ENCODE assay signal across 19 cellular contexts in genomic region chr7:68707958-68708357, GRCh38.
DNase-seq lines count a peak whose midpoint lies in the region; ATAC-seq, FAIRE-seq and TF ChIP-seq lines count a peak whose summit lies in the region.
"Had no signal": no experiment of that assay in that cellular context is flagged by ENCODE, and none has a peak within 500 bp of the region (broad histone marks: within the 10 kb centered on the region; RNA-seq: fewer than 3 reads in every experiment).

No MANE protein-coding gene starts in this region.

- no peaks in the 10 kb centered on the region for H3K79me2 ChIP-seq in K562 (ENCODE audit: control insufficient read depth, insufficient read depth, low read length)

- H3K4me1 ChIP-seq in A549 (peaks cover 27% of the 10 kb centered on the region), IMR-90 (ENCODE audit: control insufficient read depth, insufficient read depth, low read length) (peaks cover 2% of the 10 kb centered on the region; the same call in 1 of the 2 replicates), K562 (replicated peaks in 1 of 2; ENCODE audit: control insufficient read depth in 2 of 2, insufficient read depth in 2 of 2, low read length in 2 of 2) (no peaks in the 10 kb centered on the region)

- H3K4me2 ChIP-seq in A549 (no peak overlapping the region), IMR-90 (ENCODE audit: low read depth, low read length) (no peak overlapping the region), K562 (ENCODE audit: insufficient read depth, low read length) (no peak overlapping the region)

- no peak for DNase-seq in A549 (ENCODE audit: low read depth in 1 of 2, low spot score in 1 of 2)
- no peak for DNase-seq in IMR-90
- DNase-seq in K562 (ENCODE audit: extremely low read depth in 1 of 4, low spot score in 3 of 4): no peak
- DNase-seq in NCI-H1048 (lab: John Stamatoyannopoulos, UW): no peak
- DNase-seq in type B pancreatic cell (ENCODE audit: extremely low spot score, unreplicated experiment): no peak
- DNase-seq in activated CD4-positive, CD25-positive, alpha-beta regulatory T cell (lab: John Stamatoyannopoulos, UW): no peak
- DNase-seq: 8988T; C1 segment of cervical spinal cord; Calu3; CD4-positive, alpha-beta memory T cell; COR-L47; DMS53; DMS79 treated with DMSO at 0.1 percent for 48 hours; GF-D8; GOT3; H9 had no signal

- CTCF ChIA-PET in A549 (lab: Yijun Ruan, JAX): interaction anchor here (1.0 to 1.1 kb wide), 2 partner anchors 13 to 21 kb away, joined by 3 to 4 read pairs; no protein-coding TSS in a partner anchor
- CTCF ChIA-PET in IMR-90 (lab: Yijun Ruan, JAX): no interaction called here
- CTCF ChIA-PET in K562 (lab: Yijun Ruan, JAX; ENCODE audit: low intra/inter-chr PET ratio): no interaction called here

- no peak overlapping the region for H3K4ac ChIP-seq in IMR-90 (ENCODE audit: low read depth, low read length)

- H3K14ac ChIP-seq in IMR-90 (replicated peaks; ENCODE audit: low read depth, low read length): no peak overlapping the region

- H2BK20ac ChIP-seq in IMR-90 (ENCODE audit: low read depth, low read length): no peak overlapping the region

- no peaks in the 10 kb centered on the region for H3K27me3 Mint-ChIP-seq in type B pancreatic cell
- H3K27me3 Mint-ChIP-seq: CD4-positive, alpha-beta memory T cell had no signal

- TF ChIP-seq RAD21 in A549 (conservative IDR thresholded peaks at IDR 0.05 in 1 of 2, IDR thresholded peaks at IDR 0.05 in 1 of 2) (no peak), IMR-90 (IDR thresholded peaks at IDR 0.05; ENCODE audit: low read length) (no peak), K562 (CRISPR knock-in tag; conservative IDR thresholded peaks at IDR 0.05 in 1 of 2, IDR thresholded peaks at IDR 0.05 in 1 of 2) (no peak)

- dilution Hi-C loops in IMR-90 (cut with HindIII; ENCODE audit: low sequenced_read_pairs, unreplicated experiment): no loop called here

- no peak overlapping the region for H4K8ac ChIP-seq in IMR-90 (ENCODE audit: low read depth in 2 of 2, low read length in 2 of 2)

- no peak overlapping the region for H2AFZ ChIP-seq in IMR-90 (replicated peaks; ENCODE audit: low read length, poor library complexity)
- H2AFZ ChIP-seq in K562 (ENCODE audit: low read depth, low read length): no peak overlapping the region

- no peak overlapping the region for H2BK5ac ChIP-seq in IMR-90 (ENCODE audit: low read depth, low read length, poor library complexity, severe bottlenecking)

- no peaks in the 10 kb centered on the region for H3K9me1 ChIP-seq in IMR-90 (ENCODE audit: insufficient read depth, low read length)
- no peaks in the 10 kb centered on the region for H3K9me1 ChIP-seq in K562 (ENCODE audit: control insufficient read depth, insufficient read depth, low read length)

- no peak overlapping the region for H3K9ac ChIP-seq in IMR-90 (ENCODE audit: low read depth, low read length)
- no peak overlapping the region for H3K9ac ChIP-seq in K562 (ENCODE audit: insufficient read depth in 1 of 2, low read depth in 2 of 2, low read length in 2 of 2)

- no TSS peak for BruUV-seq in IMR-90 (replicated peaks; lab: Mats Ljungman, UMichigan)
- BruUV-seq in K562 (replicated peaks; lab: Mats Ljungman, UMichigan): no TSS peak

- intact Hi-C loops in IMR-90 (cut with micrococcal nuclease) (no loop called here), K562 (cut with micrococcal nuclease) (no loop called here)

- no peak overlapping the region for H3K4me3 Mint-ChIP-seq in type B pancreatic cell
- H3K4me3 Mint-ChIP-seq: CD4-positive, alpha-beta memory T cell; H9 had no signal

- H2BK15ac ChIP-seq in IMR-90 (ENCODE audit: low read depth, low read length): no peak overlapping the region

- H2AK5ac ChIP-seq in IMR-90 (ENCODE audit: low read depth, low read length): no peak overlapping the region

- H3K27ac ChIP-seq in A549 (peak overlapping the region; percentile 91 to 98; a peak in 5 of 6 replicates), IMR-90 (ENCODE audit: insufficient read depth, low read length) (no peak overlapping the region), K562 (ENCODE audit: extremely low read depth, low read depth, low read length) (no peak overlapping the region)

- TF ChIP-seq POLR2A in A549 (IDR thresholded peaks at IDR 0.05; ENCODE audit: low read length): no peak
- TF ChIP-seq POLR2A in IMR-90 (IDR thresholded peaks at IDR 0.05; ENCODE audit: low read depth, low read length): no peak
- TF ChIP-seq POLR2A in K562 (conservative IDR thresholded peaks at IDR 0.05): no peak

- H3K9me3 Mint-ChIP-seq in type B pancreatic cell: peaks cover 15% of the 10 kb centered on the region

- H3K9me3 ChIP-seq in A549 (peaks cover 11% of the 10 kb centered on the region; the same call in 1 of the 3 replicates), IMR-90 (ENCODE audit: control insufficient read depth, insufficient read depth, low read length) (no peaks in the 10 kb centered on the region; the same call in 1 of the 2 replicates), K562 (replicated peaks; ENCODE audit: control insufficient read depth, insufficient read depth, low read depth, low read length) (no peaks in the 10 kb centered on the region)

- no peak overlapping the region for H4K5ac ChIP-seq in IMR-90 (ENCODE audit: low read depth, low read length)

- in situ Hi-C loops in IMR-90 (cut with MboI; ENCODE audit: low sequenced_read_pairs) (no loop called here), K562 (cut with MboI) (no loop called here)

- no peak for TF ChIP-seq EP300 in A549 (IDR thresholded peaks at IDR 0.05)
- TF ChIP-seq EP300 in K562 (IDR thresholded peaks at IDR 0.05; ENCODE audit: low read length): no peak

- H3K27ac Mint-ChIP-seq in type B pancreatic cell: no peak overlapping the region
- H3K27ac Mint-ChIP-seq: CD4-positive, alpha-beta memory T cell; H9 had no signal

- 73% methylated on average over 6 of the region's 6 CpGs for WGBS in A549 (ENCODE audit: missing lambda C conversion rate)
- no CpG with 5 or more reads among the region's 6 CpGs for WGBS in IMR-90 (ENCODE audit: extremely low coverage in 2 of 2, insufficient read length in 1 of 2), 2 experiments
- 2% methylated on average over 6 of the region's 6 CpGs for WGBS in K562 (ENCODE audit: insufficient coverage, low coverage, missing lambda C conversion rate)

- H4K91ac ChIP-seq in IMR-90 (ENCODE audit: insufficient read depth, low read depth, low read length): no peak overlapping the region

- ATAC-seq in A549 (no peak), IMR-90 (ENCODE audit: low read depth) (no peak), K562 (no peak)
- ATAC-seq: HCT116 had no signal

- no peaks in the 10 kb centered on the region for H3K36me3 ChIP-seq in IMR-90 (ENCODE audit: control insufficient read depth, insufficient read depth, low read length)
- no peaks in the 10 kb centered on the region for H3K36me3 ChIP-seq in K562 (ENCODE audit: control insufficient read depth, insufficient read depth, low read length)

- no peak overlapping the region for H3K56ac ChIP-seq in IMR-90 (ENCODE audit: extremely low read depth, insufficient read depth, low read length)

- H2BK120ac ChIP-seq in IMR-90 (ENCODE audit: low read depth, low read length): no peak overlapping the region

- H3K79me1 ChIP-seq in IMR-90 (ENCODE audit: low read depth in 1 of 2, low read length in 2 of 2): no peaks in the 10 kb centered on the region

- no peak for TF ChIP-seq CTCF in A549 (IDR thresholded peaks at IDR 0.05)
- TF ChIP-seq CTCF in IMR-90 (conservative IDR thresholded peaks at IDR 0.05; ENCODE audit: low read depth, low read length): no peak
- TF ChIP-seq CTCF in K562 (IDR thresholded peaks at IDR 0.05 in 2 of 3, conservative IDR thresholded peaks at IDR 0.05 in 1 of 3; ENCODE audit: insufficient read depth in 2 of 3, low read depth in 1 of 3, low read length in 3 of 3): no peak
- no peak for TF ChIP-seq CTCF in type B pancreatic cell (conservative IDR thresholded peaks at IDR 0.05)

- FAIRE-seq in A549 (lab: Jason Lieb, UNC) (peak; percentile 36), K562 (lab: Jason Lieb, UNC) (no peak)
- FAIRE-seq: GM12891, GM18507 had no signal

- no peak overlapping the region for H2AK9ac ChIP-seq in IMR-90 (replicated peaks; ENCODE audit: low read depth, low read length, poor library complexity)

- H3K4me3 ChIP-seq in A549 (no peak overlapping the region), IMR-90 (ENCODE audit: insufficient read depth, low read depth, low read length) (no peak overlapping the region), K562 (no peak overlapping the region)

- H3K18ac ChIP-seq in IMR-90 (ENCODE audit: low read depth, low read length): no peak overlapping the region

- no peak overlapping the region for H3K23ac ChIP-seq in IMR-90 (ENCODE audit: low read depth, low read length)

- H3K36me3 Mint-ChIP-seq in type B pancreatic cell: no peaks in the 10 kb centered on the region
- H3K36me3 Mint-ChIP-seq: CD4-positive, alpha-beta memory T cell had no signal

- H3K27me3 ChIP-seq in IMR-90 (ENCODE audit: control insufficient read depth, insufficient read depth, low read length) (no peaks in the 10 kb centered on the region), K562 (ENCODE audit: control insufficient read depth in 2 of 2, insufficient read depth in 2 of 2, low read length in 2 of 2) (no peaks in the 10 kb centered on the region; a peak in 1 of 5 replicates)

- H4K20me1 ChIP-seq in IMR-90 (ENCODE audit: insufficient read depth, low read length): no peaks in the 10 kb centered on the region
- no peaks in the 10 kb centered on the region for H4K20me1 ChIP-seq in K562 (replicated peaks; ENCODE audit: control insufficient read depth, insufficient read depth, low read length)

- POLR2A ChIA-PET in A549 (lab: Yijun Ruan, JAX) (no interaction called here), IMR-90 (lab: Charles Lee; ENCODE audit: unreplicated experiment) (no interaction called here), K562 (lab: Yijun Ruan, JAX) (interaction anchor here (0.6 kb wide), 1 partner anchor 332 kb away, joined by 3 read pairs; no protein-coding TSS in a partner anchor)

- no peaks in the 10 kb centered on the region for H3K4me1 Mint-ChIP-seq in type B pancreatic cell (ENCODE audit: unreplicated experiment)
- H3K4me1 Mint-ChIP-seq: CD4-positive, alpha-beta memory T cell; H9 had no signal

TF ChIP-seq in IMR-90, 13 proteins besides CTCF, POLR2A, EP300 and RAD21:
- TF ChIP-seq NFE2L2 (IDR thresholded peaks at IDR 0.05; ENCODE audit: low read depth, low read length) (peak; percentile 51; the same call in 1 of the 2 replicates), CEBPB (IDR thresholded peaks at IDR 0.05; ENCODE audit: low read depth, low read length) (peak; percentile 64), SMC3 (IDR thresholded peaks at IDR 0.05; ENCODE audit: low read depth, low read length) (no peak)

TF ChIP-seq in K562, 482 proteins besides CTCF, POLR2A, EP300 and RAD21 (continues in another document):
- TF ChIP-seq CEBPB (tag; IDR thresholded peaks at IDR 0.05): peak; percentile 63; the same call in 1 of the 2 replicates
- TF ChIP-seq CEBPG (CRISPR knock-in tag; IDR thresholded peaks at IDR 0.05): no peak
- TF ChIP-seq CEBPG (tag; conservative IDR thresholded peaks at IDR 0.05 in 1 of 2, IDR thresholded peaks at IDR 0.05 in 1 of 2): peak in 1 of 2 experiments; percentile 43; a peak in 1 of 4 replicates
- no peak for TF ChIP-seq ZKSCAN8 (CRISPR knock-in tag; IDR thresholded peaks at IDR 0.05)
- TF ChIP-seq NFE2 (IDR thresholded peaks at IDR 0.05; ENCODE audit: low read depth): peak; percentile 46

Comparison
In these comparisons a context has a peak if more than half of its experiments do, and no peak if none do; other contexts are left out.
1. H3K27ac ChIP-seq: peak in A549 (2 of 2); none in IMR-90 (single experiment) and K562 (single experiment).
2. Of the 35 proteins assayed by ChIP-seq in both K562 and A549: peak only in K562: none; only in A549: MAFK; in both: CEBPB; in neither: 33.